ENCODE assay signal across 8 cellular contexts in the genomic region with DNA sequence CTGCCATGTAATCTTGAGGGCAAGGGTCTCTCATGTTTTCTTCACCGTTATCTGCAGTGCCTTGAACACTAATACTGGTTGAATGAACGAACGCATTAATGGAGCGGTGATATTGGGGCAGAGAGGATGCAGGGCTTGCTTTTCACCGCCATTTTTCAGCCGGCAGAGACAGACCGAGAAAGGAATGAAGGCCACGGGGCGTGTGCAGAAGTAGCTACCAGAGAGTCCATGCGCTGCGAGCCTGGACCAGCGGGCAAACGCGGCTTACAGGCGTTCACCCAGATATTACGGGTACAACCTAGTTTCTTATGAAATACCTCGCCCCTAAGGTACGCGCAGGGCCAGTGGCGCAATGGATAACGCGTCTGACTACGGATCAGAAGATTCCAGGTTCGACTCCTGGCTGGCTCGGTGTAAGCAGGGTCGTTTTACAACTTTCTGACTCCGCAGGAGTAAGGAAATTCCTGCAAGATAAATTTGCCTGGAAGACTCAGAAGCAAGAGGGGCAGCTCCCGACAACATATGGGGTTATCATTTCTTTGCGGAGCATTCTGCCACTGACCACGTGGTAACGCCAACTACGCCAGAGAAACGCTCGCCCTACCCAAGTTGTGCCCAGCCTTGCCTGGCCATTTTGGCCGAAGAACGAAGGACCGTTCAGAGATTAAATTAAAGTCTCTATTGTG. TPM values are rescaled to one million over a fixed set of nuclear protein-coding genes. Genes with fewer than 3 reads are reported as not detected.
DNase-seq lines count a peak whose midpoint lies in the region; ATAC-seq and TF ChIP-seq lines count a peak whose summit lies in the region.

No MANE protein-coding gene starts in this region.

- H3K4me3 ChIP-seq in HFF-Myc (replicated peaks; ENCODE audit: low read depth, low read length) = peak overlapping the region; percentile 87

- DNase-seq in G401 (ENCODE audit: low spot score) (peak; percentile 96), HFF-Myc (ENCODE audit: extremely low read depth, low read depth) (peak; percentile 96), NAMALWA (ENCODE audit: low spot score) (peak; percentile 95), SK-MEL-5 (ENCODE audit: low read depth, low spot score) (peak; percentile 99), glomerular visceral epithelial cell (ENCODE audit: extremely low spot score) (peak; percentile 95), omental fat pad (ENCODE audit: low spot score) (peak; percentile 89)
- peak; percentile 87 for DNase-seq in activated naive CD4-positive, alpha-beta T cell treated with anti-CD3 and anti-CD28 coated beads, Interleukin-2, amount 10 ng/mL, durations not matched to agents 7 days and 5 days

- CTCF ChIA-PET in activated naive CD4-positive, alpha-beta T cell treated with anti-CD3 and anti-CD28 coated beads, Interleukin-2, amount 10 ng/mL, durations not matched to agents 7 days and 5 days (lab: Charles Lee) = interaction anchor here (0.5 to 1.5 kb wide), 3 partner anchors 16 to 195 kb away, joined by 3 to 4 read pairs (median 3); no protein-coding TSS in a partner anchor

- H3K4me1 Mint-ChIP-seq in activated naive CD4-positive, alpha-beta T cell treated with anti-CD3 and anti-CD28 coated beads, Interleukin-2, amount 10 ng/mL, durations not matched to agents 7 days and 5 days = peaks cover 64% of the 10 kb centered on the region

- H3K36me3 Mint-ChIP-seq in activated naive CD4-positive, alpha-beta T cell treated with anti-CD3 and anti-CD28 coated beads, Interleukin-2, amount 10 ng/mL, durations not matched to agents 7 days and 5 days = peaks cover 18% of the 10 kb centered on the region

- peak overlapping the region; percentile 99 for H3K27ac Mint-ChIP-seq in activated naive CD4-positive, alpha-beta T cell treated with anti-CD3 and anti-CD28 coated beads, Interleukin-2, amount 10 ng/mL, durations not matched to agents 7 days and 5 days

- ATAC-seq in omental fat pad (ENCODE audit: low FRiP score) = peak; percentile 88

- in situ Hi-C loops in G401 (cut with HindIII; ENCODE audit: low sequenced_read_pairs) = no loop called here
- in situ Hi-C loops in SK-MEL-5 (cut with HindIII; ENCODE audit: low pct_unique_long_range_greater_than_20kb, low sequenced_read_pairs) = no loop called here

- TF ChIP-seq CTCF in HFF-Myc (IDR thresholded peaks at IDR 0.05; ENCODE audit: low read depth, low read length, missing control alignments) (no peak), omental fat pad (IDR thresholded peaks at IDR 0.05) (no peak)

- peak overlapping the region; percentile 94 for H3K27ac ChIP-seq in temporal lobe (ENCODE audit: low read depth, low read length)

- H3K9me3 Mint-ChIP-seq in activated naive CD4-positive, alpha-beta T cell treated with anti-CD3 and anti-CD28 coated beads, Interleukin-2, amount 10 ng/mL, durations not matched to agents 7 days and 5 days = no peaks in the 10 kb centered on the region

- peak overlapping the region; percentile 80 for H3K4me3 Mint-ChIP-seq in activated naive CD4-positive, alpha-beta T cell treated with anti-CD3 and anti-CD28 coated beads, Interleukin-2, amount 10 ng/mL, durations not matched to agents 7 days and 5 days

- peaks cover 4% of the 10 kb centered on the region for H3K27me3 Mint-ChIP-seq in activated naive CD4-positive, alpha-beta T cell treated with anti-CD3 and anti-CD28 coated beads, Interleukin-2, amount 10 ng/mL, durations not matched to agents 7 days and 5 days

RNA-seq across cellular contexts. Expression of a gene that starts 0.9 kb away (rescaled TPM):
- total RNA-seq in G401 (2014; rRNA removed; shearing (Covaris generic)) = 140 and 145 TPM in 2 replicates
- total RNA-seq in SK-MEL-5 (2014; rRNA removed; shearing (Covaris generic)) = 86.1 and 103 TPM in 2 replicates
- 69.0 and 88.9 TPM in 2 replicates for polyA plus RNA-seq in SK-MEL-5 (2015; cell fraction: cytosol; rRNA removed)
- 69.1 and 80.6 TPM in 2 replicates for polyA plus RNA-seq in SK-MEL-5 (2015; cell fraction: nucleus; rRNA removed)
- total RNA-seq in omental fat pad (10 to 100 TPM; 57.5 to 64.1 (median 61.1) TPM), temporal lobe (52.6 TPM)

RNA-seq across cellular contexts. Expression of a gene that starts 37.2 kb away (rescaled TPM):
- total RNA-seq in G401 (2014; rRNA removed; shearing (Covaris generic)) = 0.06 TPM in 1 of 2 replicates, not detected in the other
- total RNA-seq in SK-MEL-5 (2014; rRNA removed; shearing (Covaris generic)) = not detected in 2 replicates
- not detected in 2 replicates for polyA plus RNA-seq in SK-MEL-5 (2015; cell fraction: cytosol; rRNA removed)
- polyA plus RNA-seq in SK-MEL-5 (2015; cell fraction: nucleus; rRNA removed) = not detected in 2 replicates
- total RNA-seq in omental fat pad (not detected), temporal lobe (not detected)

RNA-seq across cellular contexts. Expression of a gene that starts 59.5 kb away (rescaled TPM):
- 43.8 and 44.4 TPM in 2 replicates for total RNA-seq in G401 (2014; rRNA removed; shearing (Covaris generic))
- total RNA-seq in SK-MEL-5 (2014; rRNA removed; shearing (Covaris generic)) = 34.3 and 35.1 TPM in 2 replicates
- polyA plus RNA-seq in SK-MEL-5 (2015; cell fraction: cytosol; rRNA removed) = 27.3 and 27.7 TPM in 2 replicates
- 18.6 and 20.7 TPM in 2 replicates for polyA plus RNA-seq in SK-MEL-5 (2015; cell fraction: nucleus; rRNA removed)
- total RNA-seq in omental fat pad (10 to 100 TPM; 11.0 to 22.1 (median 13.5) TPM), temporal lobe (6.9 TPM)

Comparison
In these comparisons a context has a peak if more than half of its experiments do, and no peak if none do; other contexts are left out.
1. Peak in every context shown above with its lines: DNase-seq, ATAC-seq, H3K4me3 ChIP-seq and H3K27ac ChIP-seq.